Comparison of ENCODE assay signal across 25 cellular contexts in genomic region chr2:230825354-230825753, GRCh38.
"Had no signal": no experiment of that assay in that cellular context is flagged by ENCODE, and none has a peak within 500 bp of the region (broad histone marks: within the 10 kb centered on the region; RNA-seq: fewer than 3 reads in every experiment).

No MANE protein-coding gene starts in this region.

- FAIRE-seq: urothelium cell line had no signal

- ATAC-seq: stimulated activated effector memory CD8-positive, alpha-beta T cell treated with anti-CD3 and anti-CD28 coated beads, Interleukin-12 subunit alpha, Interleukin-12 subunit beta, amount 100 ng/mL, for 72 hours; stimulated activated memory B cell treated with anti-CD40 and anti-IgM and Interleukin-4, amounts not matched to agents 10 μg/mL and 1 μg/mL and 100 μg/mL, for 72 hours; stimulated activated naive CD8-positive, alpha-beta T cell treated with anti-CD3 and anti-CD28 coated beads, Interleukin-15, amount 100 ng/mL, for 72 hours; stimulated activated naive CD8-positive, alpha-beta T cell treated with anti-CD3 and anti-CD28 coated beads, Interleukin-15, Interleukin-2, amounts not matched to agents 100 U/mL and 50 U/mL, for 24 hours had no signal

- H3K4me1 ChIP-seq: testis had no signal

- H3K36me3 ChIP-seq: thoracic aorta, thyroid gland, tibial nerve, transverse colon, upper lobe of right lung, uterus, vagina had no signal

- H3K4me3 ChIP-seq: suprapubic skin, testis, thyroid gland, tibial artery, tibial nerve, transverse colon, upper lobe of left lung, upper lobe of right lung, uterus had no signal

- H3K27ac ChIP-seq: stomach, suprapubic skin, testis, thoracic aorta, thyroid gland, tibial artery, tibial nerve, transverse colon, upper lobe of left lung, upper lobe of right lung, uterus, vagina had no signal

- DNase-seq: stimulated activated CD4-positive, alpha-beta T cell treated with anti-CD3 and anti-CD28 coated beads, Interleukin-2, amount 100 ng/mL, for 48 hours; stimulated activated CD4-positive, alpha-beta T cell treated with anti-CD3 and anti-CD28 coated beads, Interleukin-4, amount 100 ng/mL, for 1 hour; stimulated activated CD4-positive, alpha-beta T cell treated with anti-CD3 and anti-CD28 coated beads, Interleukin-4, amount 100 ng/mL, for 24 hours; stimulated activated CD4-positive, alpha-beta T cell treated with anti-CD3 and anti-CD28 coated beads, Interleukin-4, amount 100 ng/mL, for 4 hours; stimulated activated CD8-positive, alpha-beta memory T cell treated with anti-CD3 and anti-CD28 coated beads, Interleukin-4, amount 100 ng/mL, for 48 hours; stimulated activated naive B cell treated with anti-CD40 and anti-IgM and Interleukin-4, amounts not matched to agents 10 μg/mL and 1 μg/mL and 100 μg/mL, for 72 hours; stimulated activated naive CD4-positive, alpha-beta T cell treated with Interleukin-2 at 50 U/mL for 16 hours; stimulated activated naive CD8-positive, alpha-beta T cell treated with anti-CD3 and anti-CD28 coated beads, Interleukin-15, amount 100 ng/mL, for 72 hours; stimulated activated naive CD8-positive, alpha-beta T cell treated with anti-CD3 and anti-CD28 coated beads, Interleukin-15, Interleukin-2, amounts not matched to agents 100 U/mL and 50 U/mL, for 24 hours; stomach; testis; thyroid gland; tibial artery; transverse colon; trophoblast cell; upper lobe of left lung; upper lobe of right lung; uterus had no signal

- H3K27me3 ChIP-seq: testis, vagina had no signal

- H3K9me3 ChIP-seq: suprapubic skin, testis, thyroid gland, tibial artery, tibial nerve, transverse colon, upper lobe of left lung, upper lobe of right lung, uterus, vagina had no signal
